Comparison of ENCODE assay signal across 1 cellular context in the genomic region with DNA sequence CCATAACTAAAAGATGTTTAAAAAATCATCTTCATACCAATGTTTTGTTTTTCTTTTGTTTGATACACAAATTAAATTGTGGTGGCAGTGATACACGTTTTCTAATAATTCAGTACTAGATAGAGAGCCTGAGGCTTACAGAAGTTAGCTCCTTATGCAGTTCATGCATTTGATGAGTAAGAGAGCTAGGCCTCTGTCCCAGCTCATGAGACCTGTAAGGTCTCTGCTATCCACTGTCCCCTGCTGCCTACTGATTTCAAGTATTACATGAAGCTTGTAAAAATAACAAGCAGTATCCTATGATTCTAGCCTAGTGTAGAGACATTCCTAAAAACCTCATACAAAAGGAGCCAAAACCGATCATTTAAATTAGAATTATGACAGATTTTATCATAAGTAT.
TF ChIP-seq lines count a peak whose summit lies in the region.

No MANE protein-coding gene starts in this region.

TF ChIP-seq in SK-N-SH, 30 proteins besides CTCF, POLR2A, EP300 and RAD21 (continued from another document):
- no peak for TF ChIP-seq SIN3A (IDR thresholded peaks at IDR 0.05; ENCODE audit: borderline replicate concordance, low read depth, low read length)
